In the genomic region with DNA sequence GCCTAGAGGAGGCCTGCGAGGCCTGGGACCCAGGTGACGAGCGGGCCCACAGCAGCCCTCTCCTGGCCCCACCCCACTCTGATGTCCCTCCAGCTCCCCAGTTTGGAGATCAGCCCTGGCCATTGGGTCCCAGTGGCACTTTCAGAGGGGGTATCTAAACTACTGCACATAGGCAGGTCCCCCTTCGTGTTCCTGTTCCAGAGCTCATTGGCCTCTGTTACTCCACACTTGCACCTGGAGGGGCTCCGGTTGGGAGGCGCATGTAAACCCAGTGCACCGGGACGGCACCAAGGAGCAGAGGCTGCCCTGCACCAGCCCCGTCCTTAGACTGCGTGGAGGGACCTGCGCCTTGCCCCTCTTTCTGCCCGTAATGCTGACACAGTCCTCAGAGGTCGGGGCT, we compare ENCODE assay signal across 20 cellular contexts.
"Had no signal": no experiment of that assay in that cellular context is flagged by ENCODE, and none has a peak within 500 bp of the region (broad histone marks: within the 10 kb centered on the region; RNA-seq: fewer than 3 reads in every experiment).

No MANE protein-coding gene starts in this region.

- H3K36me3 Mint-ChIP-seq: activated naive CD4-positive, alpha-beta T cell treated with anti-CD3 and anti-CD28 coated beads, Interleukin-2, amount 10 ng/mL, durations not matched to agents 7 days and 5 days had no signal

- H3K4me1 Mint-ChIP-seq: activated CD4-positive, alpha-beta T cell treated with anti-CD3 and anti-CD28 coated beads, Interleukin-2, amount 10 ng/mL, durations not matched to agents 7 days and 5 days; activated naive CD4-positive, alpha-beta T cell treated with anti-CD3 and anti-CD28 coated beads, Interleukin-2, amount 10 ng/mL, durations not matched to agents 7 days and 5 days; activated naive CD8-positive, alpha-beta T cell treated with anti-CD3 and anti-CD28 coated beads for 36 hours had no signal

- DNase-seq: activated CD4-positive, alpha-beta memory T cell treated with anti-CD3 and anti-CD28 coated beads for 36 hours; activated CD4-positive, alpha-beta T cell treated with anti-CD3 and anti-CD28 coated beads, Interleukin-2, amount 10 ng/mL, durations not matched to agents 7 days and 5 days; activated CD4-positive, CD25-positive, alpha-beta regulatory T cell; activated CD8-positive, alpha-beta memory T cell treated with anti-CD3 and anti-CD28 coated beads for 24 hours; activated gamma-delta T cell; activated naive CD4-positive, alpha-beta T cell treated with anti-CD3 and anti-CD28 coated beads, Interleukin-2, amount 10 ng/mL, durations not matched to agents 7 days and 5 days; activated naive CD8-positive, alpha-beta T cell treated with anti-CD3 and anti-CD28 coated beads for 36 hours; activated T-cell treated with anti-CD3 and anti-CD28 coated beads, Interleukin-2, amount 50 U/mL, for 4 hours; central memory CD4-positive, alpha-beta T cell; KG1; NCI-H1048; NCI-H146; NCI-H187 treated with DMSO at 0.1 percent for 48 hours; NCI-H2081 treated with DMSO at 0.1 percent for 48 hours; NCI-H2227 treated with DMSO at 0.1 percent for 48 hours; NCI-H526; NCI-H774; SIG-M5; T-helper 17 cell; T-helper 9 cell had no signal

- H3K27me3 Mint-ChIP-seq: activated CD4-positive, alpha-beta memory T cell treated with anti-CD3 and anti-CD28 coated beads for 36 hours; activated CD4-positive, alpha-beta T cell treated with anti-CD3 and anti-CD28 coated beads, Interleukin-2, amount 10 ng/mL, durations not matched to agents 7 days and 5 days; activated naive CD4-positive, alpha-beta T cell treated with anti-CD3 and anti-CD28 coated beads, Interleukin-2, amount 10 ng/mL, durations not matched to agents 7 days and 5 days; activated naive CD8-positive, alpha-beta T cell treated with anti-CD3 and anti-CD28 coated beads for 36 hours; T-helper 17 cell had no signal

- H3K27ac Mint-ChIP-seq: activated CD4-positive, alpha-beta memory T cell treated with anti-CD3 and anti-CD28 coated beads for 36 hours; activated CD4-positive, alpha-beta T cell treated with anti-CD3 and anti-CD28 coated beads, Interleukin-2, amount 10 ng/mL, durations not matched to agents 7 days and 5 days; activated naive CD8-positive, alpha-beta T cell treated with anti-CD3 and anti-CD28 coated beads for 36 hours; T-helper 17 cell had no signal

- H3K9me3 Mint-ChIP-seq: activated CD4-positive, alpha-beta memory T cell treated with anti-CD3 and anti-CD28 coated beads for 36 hours; activated CD4-positive, alpha-beta T cell treated with anti-CD3 and anti-CD28 coated beads, Interleukin-2, amount 10 ng/mL, durations not matched to agents 7 days and 5 days; activated naive CD4-positive, alpha-beta T cell treated with anti-CD3 and anti-CD28 coated beads, Interleukin-2, amount 10 ng/mL, durations not matched to agents 7 days and 5 days; activated naive CD8-positive, alpha-beta T cell treated with anti-CD3 and anti-CD28 coated beads for 36 hours; activated T-cell treated with anti-CD3 and anti-CD28 coated beads, Interleukin-2, amount 50 U/mL, for 4 hours had no signal

- ATAC-seq: activated T-cell treated with anti-CD3 and anti-CD28 coated beads, Interleukin-2, amount 50 U/mL, for 4 hours; T-helper 17 cell had no signal

- H3K4me3 Mint-ChIP-seq: activated CD4-positive, alpha-beta memory T cell treated with anti-CD3 and anti-CD28 coated beads for 36 hours; activated CD4-positive, alpha-beta T cell treated with anti-CD3 and anti-CD28 coated beads, Interleukin-2, amount 10 ng/mL, durations not matched to agents 7 days and 5 days; activated naive CD4-positive, alpha-beta T cell treated with anti-CD3 and anti-CD28 coated beads, Interleukin-2, amount 10 ng/mL, durations not matched to agents 7 days and 5 days; activated naive CD8-positive, alpha-beta T cell treated with anti-CD3 and anti-CD28 coated beads for 36 hours; activated T-cell treated with anti-CD3 and anti-CD28 coated beads, Interleukin-2, amount 50 U/mL, for 4 hours; T-helper 17 cell had no signal
